19 cellular contexts compared by ENCODE assay signal in genomic region chr6:97703661-97704060, GRCh38.
"Had no signal": no experiment of that assay in that cellular context is flagged by ENCODE, and none has a peak within 500 bp of the region (broad histone marks: within the 10 kb centered on the region; RNA-seq: fewer than 3 reads in every experiment).

No MANE protein-coding gene starts in this region.

- FAIRE-seq: endometrium, small intestine, TTC549, urothelium cell line had no signal

- H3K27me3 Mint-ChIP-seq: activated naive CD4-positive, alpha-beta T cell treated with anti-CD3 and anti-CD28 coated beads, Interleukin-2, amount 50 U/mL, for 24 hours; naive thymus-derived CD8-positive, alpha-beta T cell; stimulated activated memory B cell treated with anti-CD40 and anti-IgM and Interleukin-4, amounts not matched to agents 10 μg/mL and 1 μg/mL and 100 μg/mL, for 72 hours had no signal

- ATAC-seq: left lobe of liver; naive thymus-derived CD8-positive, alpha-beta T cell; sciatic nerve; stimulated activated memory B cell treated with anti-CD40 and anti-IgM and Interleukin-4, amounts not matched to agents 10 μg/mL and 1 μg/mL and 100 μg/mL, for 72 hours; WTC11 had no signal

- H3K27me3 ChIP-seq: cardiac muscle cell, stomach, transverse colon had no signal

- H3K4me1 ChIP-seq: stomach, transverse colon had no signal

- H3K27ac ChIP-seq: cardiac muscle cell, stomach, transverse colon had no signal

- DNase-seq: activated gamma-delta T cell treated with Interleukin-2 at 50 U/mL for 16 hours; activated T-cell treated with anti-CD3 and anti-CD28 coated beads, Interleukin-2, amount 50 U/mL, for 1 hour; aorta; foreskin melanocyte; naive thymus-derived CD8-positive, alpha-beta T cell; small intestine; stimulated activated CD4-positive, alpha-beta T cell treated with anti-CD3 and anti-CD28 coated beads, Interleukin-15, amount 100 ng/mL, for 24 hours; stomach; transverse colon had no signal

- H3K4me1 Mint-ChIP-seq: activated naive CD4-positive, alpha-beta T cell treated with anti-CD3 and anti-CD28 coated beads, Interleukin-2, amount 50 U/mL, for 24 hours; naive thymus-derived CD8-positive, alpha-beta T cell; stimulated activated memory B cell treated with anti-CD40 and anti-IgM and Interleukin-4, amounts not matched to agents 10 μg/mL and 1 μg/mL and 100 μg/mL, for 72 hours had no signal

- H3K9me3 Mint-ChIP-seq: activated naive CD4-positive, alpha-beta T cell treated with anti-CD3 and anti-CD28 coated beads, Interleukin-2, amount 50 U/mL, for 24 hours; stimulated activated memory B cell treated with anti-CD40 and anti-IgM and Interleukin-4, amounts not matched to agents 10 μg/mL and 1 μg/mL and 100 μg/mL, for 72 hours; WTC11 had no signal

- H3K4me3 ChIP-seq: cardiac muscle cell, lung, stomach, transverse colon had no signal

- H3K9me3 ChIP-seq: stomach, transverse colon had no signal

- H3K27ac Mint-ChIP-seq: activated naive CD4-positive, alpha-beta T cell treated with anti-CD3 and anti-CD28 coated beads, Interleukin-2, amount 50 U/mL, for 24 hours; naive thymus-derived CD8-positive, alpha-beta T cell; stimulated activated memory B cell treated with anti-CD40 and anti-IgM and Interleukin-4, amounts not matched to agents 10 μg/mL and 1 μg/mL and 100 μg/mL, for 72 hours; WTC11 had no signal

- H3K36me3 ChIP-seq: cardiac muscle cell, stomach, transverse colon had no signal

- H3K36me3 Mint-ChIP-seq: activated naive CD4-positive, alpha-beta T cell treated with anti-CD3 and anti-CD28 coated beads, Interleukin-2, amount 50 U/mL, for 24 hours; naive thymus-derived CD8-positive, alpha-beta T cell; stimulated activated memory B cell treated with anti-CD40 and anti-IgM and Interleukin-4, amounts not matched to agents 10 μg/mL and 1 μg/mL and 100 μg/mL, for 72 hours; WTC11 had no signal

- H3K4me3 Mint-ChIP-seq: activated naive CD4-positive, alpha-beta T cell treated with anti-CD3 and anti-CD28 coated beads, Interleukin-2, amount 50 U/mL, for 24 hours; naive thymus-derived CD8-positive, alpha-beta T cell; stimulated activated memory B cell treated with anti-CD40 and anti-IgM and Interleukin-4, amounts not matched to agents 10 μg/mL and 1 μg/mL and 100 μg/mL, for 72 hours; WTC11 had no signal
